In the genomic region with DNA sequence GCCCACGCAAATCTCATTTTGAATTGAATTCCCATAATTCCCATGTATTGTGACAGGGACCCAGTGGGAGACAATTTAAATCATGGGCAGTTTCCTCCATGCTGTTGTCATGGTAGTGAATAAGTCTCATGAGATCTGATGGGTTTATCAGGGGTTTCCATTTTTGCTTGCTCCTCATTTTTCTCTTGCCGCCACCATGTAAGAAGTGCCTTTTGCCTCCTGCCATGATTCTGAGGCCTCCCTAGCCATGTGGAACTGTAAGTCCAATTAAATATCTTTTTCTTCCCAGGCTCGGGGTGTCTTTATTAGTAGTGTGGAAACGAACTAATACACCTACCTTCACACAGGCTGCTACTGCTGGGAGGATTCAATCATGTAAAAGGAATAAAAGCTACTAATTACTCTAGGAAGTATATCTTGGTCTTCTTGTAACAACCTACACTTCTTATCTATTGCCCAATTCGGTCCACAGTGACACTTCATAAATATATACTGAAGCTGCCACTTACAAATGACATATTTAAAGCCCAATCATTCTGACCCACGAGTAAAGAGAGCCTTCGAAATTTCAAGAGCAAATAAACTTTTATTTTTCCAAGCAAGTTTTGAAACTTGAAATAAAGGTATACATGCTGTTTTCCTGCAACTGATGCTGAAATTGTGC, we compare ENCODE assay signal across 39 cellular contexts.
"Had no signal": no experiment of that assay in that cellular context is flagged by ENCODE, and none has a peak within 500 bp of the region (broad histone marks: within the 10 kb centered on the region; RNA-seq: fewer than 3 reads in every experiment).

No MANE protein-coding gene starts in this region.

- H3K27me3 ChIP-seq: adrenal gland, ascending aorta, body of pancreas, brain microvascular endothelial cell, breast epithelium, cardiac muscle cell had no signal

- H3K36me3 ChIP-seq: adrenal gland, ascending aorta, brain microvascular endothelial cell, breast epithelium, cardiac muscle cell had no signal

- H3K4me1 Mint-ChIP-seq: brain had no signal

- H3K4me3 Mint-ChIP-seq: activated naive CD4-positive, alpha-beta T cell treated with anti-CD3 and anti-CD28 coated beads for 36 hours; activated naive CD4-positive, alpha-beta T cell treated with anti-CD3 and anti-CD28 coated beads, Interleukin-2, amount 10 ng/mL, durations not matched to agents 7 days and 5 days; activated naive CD4-positive, alpha-beta T cell treated with anti-CD3 and anti-CD28 coated beads, Interleukin-2, amount 50 U/mL, for 24 hours; activated naive CD8-positive, alpha-beta T cell; activated naive CD8-positive, alpha-beta T cell treated with anti-CD3 and anti-CD28 coated beads for 36 hours; activated naive CD8-positive, alpha-beta T cell treated with anti-CD3 and anti-CD28 coated beads, Interleukin-2, amount 10 ng/mL, durations not matched to agents 7 days and 5 days; activated naive CD8-positive, alpha-beta T cell treated with anti-CD3 and anti-CD28 coated beads, Interleukin-2, amount 50 U/mL, for 24 hours; activated T-cell treated with anti-CD3 and anti-CD28 coated beads, Interleukin-2, amount 50 U/mL, for 24 hours; activated T-cell treated with anti-CD3 and anti-CD28 coated beads, Interleukin-2, amount 50 U/mL, for 4 hours; activated T-cell treated with anti-CD3 and anti-CD28 coated beads, Interleukin-2, amount 50 U/mL, for 72 hours; activated T-helper 1 cell treated with anti-CD3 and anti-CD28 coated beads, Interleukin-12 subunit alpha, Interleukin-12 subunit beta, Interleukin-2, Interleukin-4 antibody, amounts not matched to agents 30 ng/mL and 10 ng/mL and 1 ng/mL, durations not matched to agents 14 hours and 24 hours and 36 hours; activated T-helper 17 cell treated with anti-CD3 and anti-CD28 coated beads, Interleukin-2, amount 50 U/mL, for 72 hours; brain; central memory CD8-positive, alpha-beta T cell had no signal

- H3K27ac ChIP-seq: adrenal gland, ascending aorta, body of pancreas, brain microvascular endothelial cell, breast epithelium, cardiac muscle cell had no signal

- H3K4me1 ChIP-seq: ascending aorta, body of pancreas, breast epithelium had no signal

- H3K9me3 ChIP-seq: ascending aorta, body of pancreas, breast epithelium had no signal

- H3K9me3 Mint-ChIP-seq: activated T-helper 17 cell treated with anti-CD3 and anti-CD28 coated beads, Interleukin-2, amount 50 U/mL, for 72 hours; central memory CD8-positive, alpha-beta T cell had no signal

- ATAC-seq: activated naive CD4-positive, alpha-beta T cell treated with anti-CD3 and anti-CD28 coated beads, Interleukin-2, amount 50 U/mL, for 72 hours; activated naive CD8-positive, alpha-beta T cell treated with anti-CD3 and anti-CD28 coated beads, Interleukin-2, amount 50 U/mL, for 24 hours; activated T-cell treated with anti-CD3 and anti-CD28 coated beads, Interleukin-2, amount 50 U/mL, for 4 hours; activated T-cell treated with anti-CD3 and anti-CD28 coated beads, Interleukin-2, amount 50 U/mL, for 72 hours; activated T-helper 17 cell treated with anti-CD3 and anti-CD28 coated beads, Interleukin-2, amount 50 U/mL, for 72 hours; body of pancreas had no signal

- H3K27ac Mint-ChIP-seq: activated naive CD4-positive, alpha-beta T cell treated with anti-CD3 and anti-CD28 coated beads for 36 hours; activated naive CD4-positive, alpha-beta T cell treated with anti-CD3 and anti-CD28 coated beads, Interleukin-2, amount 10 ng/mL, durations not matched to agents 7 days and 5 days; activated naive CD4-positive, alpha-beta T cell treated with anti-CD3 and anti-CD28 coated beads, Interleukin-2, amount 50 U/mL, for 24 hours; activated naive CD4-positive, alpha-beta T cell treated with anti-CD3 and anti-CD28 coated beads, Interleukin-2, amount 50 U/mL, for 72 hours; activated naive CD8-positive, alpha-beta T cell; activated naive CD8-positive, alpha-beta T cell treated with anti-CD3 and anti-CD28 coated beads for 36 hours; activated naive CD8-positive, alpha-beta T cell treated with anti-CD3 and anti-CD28 coated beads, Interleukin-2, amount 10 ng/mL, durations not matched to agents 7 days and 5 days; activated naive CD8-positive, alpha-beta T cell treated with anti-CD3 and anti-CD28 coated beads, Interleukin-2, amount 50 U/mL, for 24 hours; activated T-cell treated with anti-CD3 and anti-CD28 coated beads, Interleukin-2, amount 50 U/mL, for 24 hours; activated T-cell treated with anti-CD3 and anti-CD28 coated beads, Interleukin-2, amount 50 U/mL, for 72 hours; activated T-helper 1 cell treated with anti-CD3 and anti-CD28 coated beads, Interleukin-12 subunit alpha, Interleukin-12 subunit beta, Interleukin-2, Interleukin-4 antibody, amounts not matched to agents 30 ng/mL and 10 ng/mL and 1 ng/mL, durations not matched to agents 14 hours and 24 hours and 36 hours; activated T-helper 17 cell treated with anti-CD3 and anti-CD28 coated beads, Interleukin-2, amount 50 U/mL, for 72 hours; activated T-helper 2 cell treated with anti-CD3 and anti-CD28 coated beads, Interferon-gamma antibody, Interleukin-2, Interleukin-4, amounts not matched to agents 10 μg/mL and 5 μg/mL and 100 μg/mL, durations not matched to agents 14 hours and 24 hours and 36 hours; brain had no signal

- H3K27me3 Mint-ChIP-seq: activated naive CD4-positive, alpha-beta T cell treated with anti-CD3 and anti-CD28 coated beads, Interleukin-2, amount 10 ng/mL, durations not matched to agents 7 days and 5 days; activated naive CD4-positive, alpha-beta T cell treated with anti-CD3 and anti-CD28 coated beads, Interleukin-2, amount 50 U/mL, for 24 hours; activated naive CD8-positive, alpha-beta T cell; activated naive CD8-positive, alpha-beta T cell treated with anti-CD3 and anti-CD28 coated beads for 36 hours; activated naive CD8-positive, alpha-beta T cell treated with anti-CD3 and anti-CD28 coated beads, Interleukin-2, amount 10 ng/mL, durations not matched to agents 7 days and 5 days; activated naive CD8-positive, alpha-beta T cell treated with anti-CD3 and anti-CD28 coated beads, Interleukin-2, amount 50 U/mL, for 24 hours; activated T-cell treated with anti-CD3 and anti-CD28 coated beads, Interleukin-2, amount 50 U/mL, for 24 hours; activated T-helper 17 cell treated with anti-CD3 and anti-CD28 coated beads, Interleukin-2, amount 50 U/mL, for 72 hours; central memory CD8-positive, alpha-beta T cell had no signal

- DNase-seq: activated effector memory CD4-positive, alpha-beta T cell treated with anti-CD3 and anti-CD28 coated beads, Interleukin-2, amount 50 U/mL, for 16 hours; activated effector memory CD4-positive, alpha-beta T cell treated with Interleukin-2 at 50 U/mL for 16 hours; activated gamma-delta T cell; activated gamma-delta T cell treated with Interleukin-2 at 50 U/mL for 16 hours; activated naive CD4-positive, alpha-beta T cell; activated naive CD4-positive, alpha-beta T cell treated with anti-CD3 and anti-CD28 coated beads for 36 hours; activated naive CD4-positive, alpha-beta T cell treated with anti-CD3 and anti-CD28 coated beads, Interleukin-2, amount 10 ng/mL, durations not matched to agents 7 days and 5 days; activated naive CD4-positive, alpha-beta T cell treated with anti-CD3 and anti-CD28 coated beads, Interleukin-2, amount 50 U/mL, for 16 hours; activated naive CD4-positive, alpha-beta T cell treated with Interleukin-2 at 50 U/mL for 16 hours; activated naive CD8-positive, alpha-beta T cell treated with anti-CD3 and anti-CD28 coated beads for 36 hours; activated naive CD8-positive, alpha-beta T cell treated with anti-CD3 and anti-CD28 coated beads, Interleukin-2, amount 10 ng/mL, durations not matched to agents 7 days and 5 days; activated naive CD8-positive, alpha-beta T cell treated with anti-CD3 and anti-CD28 coated beads, Interleukin-2, amount 50 U/mL, for 24 hours; activated T-cell treated with anti-CD3 and anti-CD28 coated beads, Interleukin-2, amount 50 U/mL, for 24 hours; activated T-cell treated with anti-CD3 and anti-CD28 coated beads, Interleukin-2, amount 50 U/mL, for 4 hours; activated T-cell treated with anti-CD3 and anti-CD28 coated beads, Interleukin-2, amount 50 U/mL, for 48 hours; activated T-cell treated with anti-CD3 and anti-CD28 coated beads, Interleukin-2, amount 50 U/mL, for 72 hours; adrenal gland; amniotic stem cell; amygdala; anterior cingulate cortex; aorta; body of pancreas; brain microvascular endothelial cell; caudate nucleus; central memory CD4-positive, alpha-beta T cell; cerebellar nuclear complex had no signal

- FAIRE-seq: astrocyte, bronchial epithelial cell had no signal

- H3K4me3 ChIP-seq: adrenal gland, ascending aorta, body of pancreas, breast epithelium, cardiac muscle cell had no signal
